In the genomic region with DNA sequence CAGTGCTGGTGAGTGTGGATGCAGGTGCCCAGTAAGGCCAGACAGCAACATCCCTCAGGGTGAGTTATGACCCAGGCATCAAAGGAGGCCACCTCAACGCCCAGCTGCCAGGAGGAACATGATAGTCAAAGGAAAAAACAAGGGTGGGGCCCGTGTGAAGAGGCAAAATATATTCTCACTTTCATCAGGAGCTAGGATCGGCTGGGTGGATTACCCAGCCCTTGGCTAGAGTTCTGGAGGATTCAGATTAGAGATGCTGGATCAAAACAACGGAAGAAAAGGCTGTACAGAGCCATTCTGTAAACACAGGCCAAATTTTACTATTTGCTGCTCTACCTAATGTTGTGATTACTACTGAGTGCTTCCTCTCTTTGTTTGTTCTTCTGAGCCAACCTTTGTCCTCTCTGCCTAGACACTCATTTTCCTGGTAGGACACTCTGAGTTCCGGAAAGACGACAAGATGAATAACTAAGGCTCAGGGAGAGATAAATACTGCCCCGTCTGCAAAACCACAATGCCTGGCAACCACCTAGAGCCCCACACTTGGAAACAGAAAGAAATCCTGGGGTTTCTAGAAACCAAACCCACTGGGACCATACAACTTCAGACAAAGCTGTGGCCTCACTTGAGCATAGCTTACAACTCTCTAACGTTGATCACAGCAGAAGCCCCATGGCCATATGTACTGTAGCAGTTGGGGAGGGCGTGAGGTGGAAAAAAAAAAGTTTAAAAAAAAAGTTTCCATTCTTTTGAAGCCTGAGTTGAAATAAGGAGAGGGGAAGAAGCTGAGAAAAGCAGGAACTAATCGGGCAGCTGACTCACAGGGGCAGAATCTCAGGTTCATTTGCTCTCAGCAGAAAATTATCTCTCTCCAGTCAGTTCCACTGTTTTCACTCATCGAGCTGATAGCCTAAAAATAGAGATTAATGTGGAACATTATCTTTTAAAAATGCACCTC, we compare ENCODE assay signal across 8 cellular contexts. TPM values are rescaled to one million over a fixed set of nuclear protein-coding genes. Genes with fewer than 3 reads are reported as not detected.
DNase-seq lines count a peak whose midpoint lies in the region; ATAC-seq and TF ChIP-seq lines count a peak whose summit lies in the region.

No MANE protein-coding gene starts in this region.

- peak overlapping the region; percentile 1; the same call in 1 of the 2 replicates for H3K9ac ChIP-seq in OCI-LY3 (ENCODE audit: low read length)

- peak overlapping the region; percentile 10; the same call in 1 of the 2 replicates for H3K4me2 ChIP-seq in DOHH2 (ENCODE audit: low read length)
- H3K4me2 ChIP-seq in OCI-LY3 (ENCODE audit: low read length) = peak overlapping the region; percentile 42

- TF ChIP-seq CTCF in DOHH2 (IDR thresholded peaks at IDR 0.05; ENCODE audit: low read depth, low read length, poor library complexity, severe bottlenecking) (no peak), OCI-LY3 (IDR thresholded peaks at IDR 0.05; ENCODE audit: low read depth, low read length) (no peak), choroid plexus epithelial cell (conservative IDR thresholded peaks at IDR 0.05; ENCODE audit: low read depth, low read length) (no peak), natural killer cell (IDR thresholded peaks at IDR 0.05) (no peak), testis (IDR thresholded peaks at IDR 0.05) (no peak)

- H3K36me3 ChIP-seq in DOHH2 (ENCODE audit: control insufficient read depth, low read length) = no peaks in the 10 kb centered on the region
- no peaks in the 10 kb centered on the region for H3K36me3 ChIP-seq in OCI-LY3 (replicated peaks; ENCODE audit: low read depth, low read length)
- no peaks in the 10 kb centered on the region for H3K36me3 ChIP-seq in testis (ENCODE audit: low read depth, missing control alignments)

- no peaks in the 10 kb centered on the region for H3K27me3 Mint-ChIP-seq in natural killer cell (ENCODE audit: low read depth in 2 of 2)

- H3K27me3 ChIP-seq in DOHH2 (ENCODE audit: control insufficient read depth, low read length) (no peaks in the 10 kb centered on the region), OCI-LY3 (ENCODE audit: low read depth, low read length) (peaks cover 8% of the 10 kb centered on the region), testis (no peaks in the 10 kb centered on the region)

- no peak overlapping the region for H3K27ac ChIP-seq in DOHH2 (ENCODE audit: low read depth, low read length)
- H3K27ac ChIP-seq in OCI-LY3 (ENCODE audit: low read length) = no peak overlapping the region
- no peak overlapping the region for H3K27ac ChIP-seq in testis

- H3K79me2 ChIP-seq in DOHH2 (ENCODE audit: control insufficient read depth, low read length) (no peaks in the 10 kb centered on the region), OCI-LY3 (ENCODE audit: low read length) (no peaks in the 10 kb centered on the region)

- peak; percentile 82 for DNase-seq in choroid plexus epithelial cell (ENCODE audit: low read depth)
- no peak for DNase-seq in natural killer cell
- no peak for DNase-seq in islet precursor cell
- no peak for DNase-seq in GM19238 (ENCODE audit: insufficient read length, low spot score)
- DNase-seq in testis = no peak

- ATAC-seq in HG02588 (IDR thresholded peaks at IDR 0.05; ENCODE audit: unreplicated experiment) (peak; percentile 42), natural killer cell (peak; percentile 33 to 55 (median 52))

- no peaks in the 10 kb centered on the region for H3K9me2 ChIP-seq in DOHH2 (replicated peaks; ENCODE audit: control insufficient read depth, low read length)

- no peaks in the 10 kb centered on the region for H4K20me1 ChIP-seq in DOHH2 (ENCODE audit: control insufficient read depth, insufficient read depth, low read depth, low read length)
- H4K20me1 ChIP-seq in OCI-LY3 (ENCODE audit: insufficient read depth, low read length) = no peaks in the 10 kb centered on the region

- H3K9me3 ChIP-seq in DOHH2 (ENCODE audit: control insufficient read depth, insufficient read depth, low read length) = no peaks in the 10 kb centered on the region
- H3K9me3 ChIP-seq in OCI-LY3 (ENCODE audit: insufficient read depth, low read length) = peaks cover 6% of the 10 kb centered on the region; the same call in 1 of the 2 replicates
- H3K9me3 ChIP-seq in testis = no peaks in the 10 kb centered on the region

- no peak for TF ChIP-seq POLR2A in testis (IDR thresholded peaks at IDR 0.05)

- peak overlapping the region; percentile 4; the same call in 1 of the 2 replicates for H2AFZ ChIP-seq in OCI-LY3 (ENCODE audit: low read depth, low read length)

- peak overlapping the region; percentile 17 for H3K4me3 Mint-ChIP-seq in natural killer cell

- peaks cover 15% of the 10 kb centered on the region for H3F3A ChIP-seq in DOHH2 (ENCODE audit: control insufficient read depth, insufficient read depth)

- H3K4me1 ChIP-seq in DOHH2 (ENCODE audit: control insufficient read depth, low read length) (peaks cover 55% of the 10 kb centered on the region), OCI-LY3 (ENCODE audit: low read length) (peaks cover 56% of the 10 kb centered on the region), testis (peaks cover 6% of the 10 kb centered on the region)

- peaks cover 42 to 43% of the 10 kb centered on the region in 2 donors for H3K4me1 Mint-ChIP-seq in natural killer cell

- intact Hi-C loops in natural killer cell (cut with micrococcal nuclease) = loop anchor here (5.0 kb wide), 1 partner anchor 35 kb away; no protein-coding TSS in a partner anchor
- intact Hi-C loops in testis (cut with DNase I; ENCODE audit: low total_unique reads) = no loop called here

- no peaks in the 10 kb centered on the region for H3K36me3 Mint-ChIP-seq in natural killer cell

- no peak overlapping the region for H3K4me3 ChIP-seq in DOHH2 (ENCODE audit: low read length)
- H3K4me3 ChIP-seq in OCI-LY3 (ENCODE audit: low read length) = peak overlapping the region; percentile 0; the same call in 1 of the 2 replicates
- H3K4me3 ChIP-seq in choroid plexus epithelial cell (ENCODE audit: low read depth, low read length) = no peak overlapping the region
- no peak overlapping the region for H3K4me3 ChIP-seq in testis

- H3K9me3 Mint-ChIP-seq in natural killer cell = no peaks in the 10 kb centered on the region

- WGBS in testis, 2 donors = 38 to 51% methylated on average over 11 of the region's 11 CpGs

- peak overlapping the region; percentile 41 to 85 for H3K27ac Mint-ChIP-seq in natural killer cell

RNA-seq across cellular contexts. Expression of a gene that starts 17.8 kb away (rescaled TPM):
- total RNA-seq in natural killer cell (100 to 1,000 TPM; 211 to 514 (median 264) TPM), testis (1 to 10 TPM; 4.8 to 6.0 TPM)
- 4.7 TPM for polyA plus RNA-seq in testis (ENCODE audit: insufficient read depth, low read depth, low replicate concordance)

Comparison
In these comparisons a context has a peak if more than half of its experiments do, and no peak if none do; other contexts are left out.
1. RNA of a gene that starts 17.8 kb away (total RNA-seq): 211 to 514 TPM in natural killer cell; 4.8 to 6.0 TPM in testis; every median in the first group is over 10 times any median in the second.